In the genomic region with DNA sequence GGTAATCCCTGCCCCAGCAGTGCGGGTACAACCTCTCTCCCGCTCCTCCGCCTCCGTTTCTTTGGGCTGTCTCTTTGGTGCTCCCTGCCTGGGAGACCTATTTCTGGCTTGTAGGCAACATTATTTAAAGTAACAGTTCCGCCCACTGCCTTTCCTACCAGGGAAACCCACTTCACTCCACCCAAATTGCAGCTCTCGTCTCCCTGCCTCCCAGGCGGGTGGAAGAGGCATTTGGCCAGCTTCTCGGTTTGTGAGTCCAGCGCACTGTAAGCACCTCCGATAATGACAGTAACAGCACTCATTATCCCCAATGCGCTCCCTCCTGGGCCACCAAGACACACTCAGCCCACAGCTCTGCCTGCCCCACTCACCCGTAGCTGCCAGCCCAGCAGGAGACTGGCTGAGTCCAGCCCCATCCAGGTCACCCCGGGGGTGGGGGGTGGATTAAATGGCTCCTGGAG, we compare ENCODE assay signal across 1 cellular context.
TF ChIP-seq lines count a peak whose summit lies in the region.

No MANE protein-coding gene starts in this region.

TF ChIP-seq in GM23338, 12 proteins besides CTCF, POLR2A, EP300 and RAD21 (continued from another document):
- TF ChIP-seq, protein P1, sequence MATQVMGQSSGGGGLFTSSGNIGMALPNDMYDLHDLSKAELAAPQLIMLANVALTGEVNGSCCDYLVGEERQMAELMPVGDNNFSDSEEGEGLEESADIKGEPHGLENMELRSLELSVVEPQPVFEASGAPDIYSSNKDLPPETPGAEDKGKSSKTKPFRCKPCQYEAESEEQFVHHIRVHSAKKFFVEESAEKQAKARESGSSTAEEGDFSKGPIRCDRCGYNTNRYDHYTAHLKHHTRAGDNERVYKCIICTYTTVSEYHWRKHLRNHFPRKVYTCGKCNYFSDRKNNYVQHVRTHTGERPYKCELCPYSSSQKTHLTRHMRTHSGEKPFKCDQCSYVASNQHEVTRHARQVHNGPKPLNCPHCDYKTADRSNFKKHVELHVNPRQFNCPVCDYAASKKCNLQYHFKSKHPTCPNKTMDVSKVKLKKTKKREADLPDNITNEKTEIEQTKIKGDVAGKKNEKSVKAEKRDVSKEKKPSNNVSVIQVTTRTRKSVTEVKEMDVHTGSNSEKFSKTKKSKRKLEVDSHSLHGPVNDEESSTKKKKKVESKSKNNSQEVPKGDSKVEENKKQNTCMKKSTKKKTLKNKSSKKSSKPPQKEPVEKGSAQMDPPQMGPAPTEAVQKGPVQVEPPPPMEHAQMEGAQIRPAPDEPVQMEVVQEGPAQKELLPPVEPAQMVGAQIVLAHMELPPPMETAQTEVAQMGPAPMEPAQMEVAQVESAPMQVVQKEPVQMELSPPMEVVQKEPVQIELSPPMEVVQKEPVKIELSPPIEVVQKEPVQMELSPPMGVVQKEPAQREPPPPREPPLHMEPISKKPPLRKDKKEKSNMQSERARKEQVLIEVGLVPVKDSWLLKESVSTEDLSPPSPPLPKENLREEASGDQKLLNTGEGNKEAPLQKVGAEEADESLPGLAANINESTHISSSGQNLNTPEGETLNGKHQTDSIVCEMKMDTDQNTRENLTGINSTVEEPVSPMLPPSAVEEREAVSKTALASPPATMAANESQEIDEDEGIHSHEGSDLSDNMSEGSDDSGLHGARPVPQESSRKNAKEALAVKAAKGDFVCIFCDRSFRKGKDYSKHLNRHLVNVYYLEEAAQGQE (IDR thresholded peaks at IDR 0.05; ENCODE audit: unreplicated experiment) = no peak
- TF ChIP-seq CREB1 (CRISPR knock-in tag; IDR thresholded peaks at IDR 0.05; ENCODE audit: low read depth) = no peak
